29 cellular contexts compared by ENCODE assay signal in genomic region chr5:89566340-89566739, GRCh38.
"Had no signal": no experiment of that assay in that cellular context is flagged by ENCODE, and none has a peak within 500 bp of the region (broad histone marks: within the 10 kb centered on the region; RNA-seq: fewer than 3 reads in every experiment).

No MANE protein-coding gene starts in this region.

- H3K9me3 ChIP-seq: ovary, psoas muscle, spleen, suprapubic skin, testis, tibial artery, transverse colon, upper lobe of right lung, uterus had no signal

- H3K27ac ChIP-seq: ovary, parathyroid adenoma, psoas muscle, skin epidermis, spleen, suprapubic skin, testis, tibial artery, transverse colon, upper lobe of right lung, uterus had no signal

- H3K4me1 ChIP-seq: parathyroid adenoma, psoas muscle, spleen, suprapubic skin, testis, tibial artery, transverse colon, upper lobe of right lung, uterus had no signal

- H3K4me2 ChIP-seq: smooth muscle cell had no signal

- H3K36me3 ChIP-seq: ovary, spleen, suprapubic skin, tibial artery, transverse colon, upper lobe of right lung, uterus had no signal

- H3K4me3 ChIP-seq: ovary, psoas muscle, skin epidermis, smooth muscle cell, spleen, suprapubic skin, testis, tibial artery, transverse colon, upper lobe of right lung, uterus had no signal

- H3K27me3 ChIP-seq: ovary, spleen, suprapubic skin, testis, tibial artery, transverse colon, upper lobe of right lung, uterus had no signal

- H3K9ac ChIP-seq: parathyroid adenoma had no signal

- H3K79me2 ChIP-seq: parathyroid adenoma had no signal

- ATAC-seq: naive thymus-derived CD8-positive, alpha-beta T cell; natural killer cell treated with Interleukin-12 subunit alpha and Interleukin-12 subunit beta and Interleukin-15 and Interleukin-18, amount 100 ng/mL, for 72 hours; psoas muscle; right cardiac atrium; sciatic nerve; stimulated activated memory B cell treated with anti-CD40 and anti-IgM and Interleukin-4, amounts not matched to agents 10 μg/mL and 1 μg/mL and 100 μg/mL, for 72 hours; stimulated activated naive CD8-positive, alpha-beta T cell treated with anti-CD3 and anti-CD28 coated beads, Interleukin-15, amount 100 ng/mL, for 72 hours; stimulated activated naive CD8-positive, alpha-beta T cell treated with anti-CD3 and anti-CD28 coated beads, Interleukin-15, Interleukin-2, amounts not matched to agents 100 U/mL and 50 U/mL, for 24 hours; upper lobe of right lung had no signal

- H2AFZ ChIP-seq: parathyroid adenoma had no signal

- DNase-seq: naive thymus-derived CD8-positive, alpha-beta T cell; nephron progenitor cell; occipital lobe; ovary; posterior cingulate gyrus; psoas muscle; right cardiac atrium; spleen; stimulated activated CD4-positive, alpha-beta T cell treated with anti-CD3 and anti-CD28 coated beads, Interleukin-12 subunit alpha, Interleukin-12 subunit beta, amount 100 ng/mL, for 4 hours; stimulated activated CD4-positive, alpha-beta T cell treated with anti-CD3 and anti-CD28 coated beads, Interleukin-1b, Interleukin-23, amount 100 ng/mL, for 48 hours; stimulated activated CD4-positive, alpha-beta T cell treated with anti-CD3 and anti-CD28 coated beads, Interleukin-4, amount 100 ng/mL, for 1 hour; stimulated activated CD4-positive, alpha-beta T cell treated with anti-CD3 and anti-CD28 coated beads, Interleukin-4, amount 100 ng/mL, for 4 hours; stimulated activated CD8-positive, alpha-beta memory T cell treated with anti-CD3 and anti-CD28 coated beads, Interleukin-4, amount 100 ng/mL, for 48 hours; stimulated activated naive CD4-positive, alpha-beta T cell; stimulated activated naive CD8-positive, alpha-beta T cell treated with anti-CD3 and anti-CD28 coated beads, Interleukin-15, amount 100 ng/mL, for 72 hours; stimulated activated naive CD8-positive, alpha-beta T cell treated with anti-CD3 and anti-CD28 coated beads, Interleukin-15, Interleukin-2, amounts not matched to agents 100 U/mL and 50 U/mL, for 24 hours; substantia nigra; testis; tibial artery; transverse colon; upper lobe of right lung; uterus had no signal
